In genomic region chrX:145792281-145792680, GRCh38 we compare ENCODE assay signal across 34 cellular contexts. TPM values are rescaled to one million over a fixed set of nuclear protein-coding genes. Genes with fewer than 3 reads are reported as not detected.
"Had no signal": no experiment of that assay in that cellular context is flagged by ENCODE, and none has a peak within 500 bp of the region (broad histone marks: within the 10 kb centered on the region; RNA-seq: fewer than 3 reads in every experiment).

No MANE protein-coding gene starts in this region.

- DNase-seq: activated B cell treated with CpG ODN at 0.5 μM for 24 hours; activated CD4-positive, alpha-beta memory T cell treated with anti-CD3 and anti-CD28 coated beads for 36 hours; activated CD4-positive, alpha-beta T cell treated with anti-CD3 and anti-CD28 coated beads for 4 hours; activated CD4-positive, alpha-beta T cell treated with anti-CD3 and anti-CD28 coated beads, Interleukin-2, amount 10 ng/mL, durations not matched to agents 24 days and 14 days; activated CD4-positive, alpha-beta T cell treated with anti-CD3 and anti-CD28 coated beads, Interleukin-2, amount 50 U/mL, for 1 hour; activated CD4-positive, alpha-beta T cell treated with anti-CD3 and anti-CD28 coated beads, Interleukin-2, amount 50 U/mL, for 4 hours; activated CD4-positive, CD25-positive, alpha-beta regulatory T cell treated with anti-CD3 and anti-CD28 coated beads, Interleukin-2, amount 50 U/mL, for 72 hours; activated CD8-positive, alpha-beta memory T cell treated with anti-CD3 and anti-CD28 coated beads, Interleukin-2, amount 50 U/mL, for 4 hours; activated CD8-positive, alpha-beta T cell treated with anti-CD3 and anti-CD28 coated beads for 36 hours; activated effector memory CD4-positive, alpha-beta T cell treated with anti-CD3 and anti-CD28 coated beads, Interleukin-2, amount 50 U/mL, for 16 hours; activated gamma-delta T cell treated with Interleukin-2 at 50 U/mL for 16 hours; activated naive CD4-positive, alpha-beta T cell; activated naive CD4-positive, alpha-beta T cell treated with anti-CD3 and anti-CD28 coated beads for 36 hours; activated naive CD4-positive, alpha-beta T cell treated with anti-CD3 and anti-CD28 coated beads, Interleukin-2, amount 50 U/mL, for 16 hours; activated naive CD8-positive, alpha-beta T cell treated with anti-CD3 and anti-CD28 coated beads for 36 hours; activated T-cell treated with anti-CD3 and anti-CD28 coated beads for 4 hours; activated T-cell treated with anti-CD3 and anti-CD28 coated beads, Interleukin-2, amount 50 U/mL, for 1 hour; activated T-cell treated with anti-CD3 and anti-CD28 coated beads, Interleukin-2, amount 50 U/mL, for 4 hours; activated T-cell treated with anti-CD3 and anti-CD28 coated beads, Interleukin-2, amount 50 U/mL, for 72 hours; adrenal gland; amniotic stem cell; aorta; caudate nucleus; cerebellar nuclear complex; T-helper 1 cell; T-helper 2 cell; T-helper 9 cell had no signal

- ATAC-seq: activated CD8-positive, alpha-beta T cell treated with anti-CD3 and anti-CD28 coated beads for 36 hours; activated naive CD4-positive, alpha-beta T cell treated with anti-CD3 and anti-CD28 coated beads, Interleukin-2, amount 50 U/mL, for 72 hours; activated T-cell treated with anti-CD3 and anti-CD28 coated beads, Interleukin-2, amount 50 U/mL, for 4 hours; activated T-cell treated with anti-CD3 and anti-CD28 coated beads, Interleukin-2, amount 50 U/mL, for 72 hours; activated T-helper 17 cell treated with anti-CD3 and anti-CD28 coated beads, Interleukin-2, amount 50 U/mL, for 72 hours had no signal

RNA-seq across cellular contexts. Expression of gene SLITRK2, which starts 25.3 kb away (rescaled TPM):
- total RNA-seq: activated B cell treated with CpG ODN at 0.5 μM for 24 hours; activated CD4-positive, alpha-beta memory T cell treated with anti-CD3 and anti-CD28 coated beads for 36 hours; activated CD4-positive, alpha-beta T cell treated with anti-CD3 and anti-CD28 coated beads, Interleukin-2, amount 10 ng/mL, durations not matched to agents 24 days and 14 days; activated CD8-positive, alpha-beta memory T cell treated with anti-CD3 and anti-CD28 coated beads for 36 hours; activated CD8-positive, alpha-beta T cell treated with anti-CD3 and anti-CD28 coated beads for 36 hours; activated naive CD4-positive, alpha-beta T cell treated with anti-CD3 and anti-CD28 coated beads for 36 hours; activated naive CD4-positive, alpha-beta T cell treated with anti-CD3 and anti-CD28 coated beads, Interleukin-2, amount 50 U/mL, for 72 hours; activated naive CD8-positive, alpha-beta T cell treated with anti-CD3 and anti-CD28 coated beads for 36 hours; activated T-cell treated with anti-CD3 and anti-CD28 coated beads, Interleukin-2, amount 50 U/mL, for 4 hours; activated T-cell treated with anti-CD3 and anti-CD28 coated beads, Interleukin-2, amount 50 U/mL, for 72 hours; activated T-helper 1 cell treated with anti-CD3 and anti-CD28 coated beads, Interleukin-12 subunit alpha, Interleukin-12 subunit beta, Interleukin-2, Interleukin-4 antibody, amounts not matched to agents 30 ng/mL and 10 ng/mL and 1 ng/mL, durations not matched to agents 14 hours and 24 hours and 36 hours; activated T-helper 17 cell treated with anti-CD3 and anti-CD28 coated beads, Interleukin-2, amount 50 U/mL, for 72 hours; bronchial epithelial cell; chondrocyte had no signal
- polyA plus RNA-seq: cardiac muscle cell had no signal
